8 cellular contexts compared by ENCODE assay signal in genomic region chr15:66293419-66294156, GRCh38. TPM values are rescaled to one million over a fixed set of nuclear protein-coding genes. Genes with fewer than 3 reads are reported as not detected.
DNase-seq lines count a peak whose midpoint lies in the region; ATAC-seq lines count a peak whose summit lies in the region.

DIS3L (plus strand) TSS chr15:66293568; CDS start chr15:66293597, 29 bp downstream.

- peaks cover 38% of the 10 kb centered on the region for H3K4me1 Mint-ChIP-seq in T-helper 1 cell treated with Interleukin-12 subunit alpha and Interleukin-12 subunit beta and Interleukin-4 antibody, amounts not matched to agents 30 μg/mL and 1 μg/mL, for 36 hours (ENCODE audit: low read depth)

- H3K4me3 Mint-ChIP-seq in T-helper 1 cell treated with Interleukin-12 subunit alpha and Interleukin-12 subunit beta and Interleukin-4 antibody, amounts not matched to agents 30 μg/mL and 1 μg/mL, for 36 hours = peak within 1 kb of the TSS; percentile 87

- H3K27me3 Mint-ChIP-seq in T-helper 1 cell treated with Interleukin-12 subunit alpha and Interleukin-12 subunit beta and Interleukin-4 antibody, amounts not matched to agents 30 μg/mL and 1 μg/mL, for 36 hours (ENCODE audit: low read depth) = no peaks in the 10 kb centered on the region

- under 1% methylated on average over 92 of the region's 92 CpGs for WGBS in right cardiac atrium

- H3K4me3 ChIP-seq in Jurkat, Clone E6-1 (ENCODE audit: low read length) = peak within 1 kb of the TSS; percentile 72
- H3K4me3 ChIP-seq in right cardiac atrium (ENCODE audit: low read length) = peak within 1 kb of the TSS; percentile 98

- H3K27ac ChIP-seq in right cardiac atrium (ENCODE audit: low read length) = peak within 1 kb of the TSS; percentile 99

- ATAC-seq in GM21528 (IDR thresholded peaks at IDR 0.05; ENCODE audit: low FRiP score, unreplicated experiment) (peak; percentile 72), right cardiac atrium (peak; percentile 94)

- no peaks in the 10 kb centered on the region for H3K9me3 ChIP-seq in right cardiac atrium (ENCODE audit: control insufficient read depth, low read length)

- H3K27me3 ChIP-seq in right cardiac atrium (ENCODE audit: control insufficient read depth, insufficient read depth) = no peaks in the 10 kb centered on the region

- peak; percentile 68 for DNase-seq in Daoy (ENCODE audit: low read depth)
- DNase-seq in Jurkat, Clone E6-1 (ENCODE audit: low read depth, low spot score) = peak; percentile 49
- peak in 41 of 56 donors; percentile 12 to 81 (median 54) for DNase-seq in amygdala (lab: John Stamatoyannopoulos, UW)
- DNase-seq in right cardiac atrium = peak; percentile 71 to 88 (median 84)
- peak; percentile 88 for DNase-seq in retina
- no peak for DNase-seq in OCI-M2 (lab: John Stamatoyannopoulos, UW; ENCODE audit: unreplicated experiment)

- H3K27ac Mint-ChIP-seq in T-helper 1 cell treated with Interleukin-12 subunit alpha and Interleukin-12 subunit beta and Interleukin-4 antibody, amounts not matched to agents 30 μg/mL and 1 μg/mL, for 36 hours = peak within 1 kb of the TSS; percentile 89

- intact Hi-C loops in right cardiac atrium (cut with DNase I) = loop anchor here in 2 of 4 donors (5.0 to 10.0 kb wide), 3 partner anchors 311 to 679 kb away; partner anchors contain the start of gene INTS14 (in 1 of the 2)

- H3K36me3 Mint-ChIP-seq in T-helper 1 cell treated with Interleukin-12 subunit alpha and Interleukin-12 subunit beta and Interleukin-4 antibody, amounts not matched to agents 30 μg/mL and 1 μg/mL, for 36 hours (ENCODE audit: low read depth) = peaks cover 10% of the 10 kb centered on the region

- H3K9me3 Mint-ChIP-seq in T-helper 1 cell treated with Interleukin-12 subunit alpha and Interleukin-12 subunit beta and Interleukin-4 antibody, amounts not matched to agents 30 μg/mL and 1 μg/mL, for 36 hours = no peaks in the 10 kb centered on the region

- H3K4me1 ChIP-seq in right cardiac atrium (ENCODE audit: control insufficient read depth, insufficient read depth, low read length) = no peaks in the 10 kb centered on the region

RNA-seq across cellular contexts. Expression of gene DIS3L, which starts in this region (rescaled TPM):
- 11.9 and 15.5 TPM in 2 replicates for total RNA-seq in Daoy (2014; rRNA removed; shearing (Covaris generic))
- 25.5 TPM for polyA plus RNA-seq in Jurkat, Clone E6-1 (2012; ENCODE audit: insufficient read depth, insufficient read length)
- 10 to 100 TPM; 37.7 to 45.2 (median 42.6) TPM for total RNA-seq in right cardiac atrium
- polyA plus RNA-seq in right cardiac atrium = 21.2 TPM
